ENCODE assay signal across 25 cellular contexts in genomic region chr12:42201061-42201460, GRCh38.
"Had no signal": no experiment of that assay in that cellular context is flagged by ENCODE, and none has a peak within 500 bp of the region (broad histone marks: within the 10 kb centered on the region; RNA-seq: fewer than 3 reads in every experiment).

No MANE protein-coding gene starts in this region.

- H3K4me3 ChIP-seq: left ventricle myocardium inferior, lung, neural progenitor cell, ovary, right atrium auricular region, right lobe of liver, smooth muscle cell, stomach, testis, thyroid gland, transverse colon, upper lobe of left lung, vagina had no signal

- DNase-seq: hippocampal formation; islet precursor cell; left ventricle myocardium inferior; mesendoderm; naive B cell; natural killer cell; nephron progenitor cell; ovary; right lobe of liver; stimulated activated CD4-positive, alpha-beta T cell treated with anti-CD3 and anti-CD28 coated beads, Interleukin-1b, Interleukin-23, amount 100 ng/mL, for 48 hours; stimulated activated CD4-positive, alpha-beta T cell treated with anti-CD3 and anti-CD28 coated beads, Interleukin-2, amount 100 ng/mL, for 48 hours; stimulated activated CD4-positive, alpha-beta T cell treated with anti-CD3 and anti-CD28 coated beads, Interleukin-4, amount 100 ng/mL, for 4 hours; stimulated activated CD8-positive, alpha-beta memory T cell treated with anti-CD3 and anti-CD28 coated beads, Interleukin-4, amount 100 ng/mL, for 48 hours; stimulated activated naive CD4-positive, alpha-beta T cell treated with Interleukin-2 at 50 U/mL for 16 hours; stomach; testis; thyroid gland; transverse colon; upper lobe of left lung had no signal

- ATAC-seq: natural killer cell; right lobe of liver; stimulated activated memory B cell treated with anti-CD40 and anti-IgM and Interleukin-4, amounts not matched to agents 10 μg/mL and 1 μg/mL and 100 μg/mL, for 72 hours had no signal
